In the genomic region with DNA sequence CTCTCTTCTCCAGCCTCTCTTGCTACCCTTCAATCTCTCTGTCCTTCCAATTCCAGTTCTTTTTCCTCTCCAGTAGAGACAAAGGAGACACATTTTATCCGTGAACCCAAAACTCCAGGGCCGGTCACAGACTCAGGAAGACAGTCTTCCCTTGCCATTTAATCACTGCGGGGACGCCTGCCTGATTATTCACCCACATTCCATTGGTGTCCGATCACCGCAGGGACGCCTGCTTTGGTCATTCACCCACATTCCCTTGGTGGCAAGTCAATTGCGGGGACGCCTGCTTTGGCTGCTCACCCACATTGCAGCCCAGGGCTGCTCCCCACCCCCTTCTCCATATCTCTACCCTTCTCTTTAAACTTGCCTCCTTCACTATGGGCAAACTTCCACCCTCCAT, we compare ENCODE assay signal across 12 cellular contexts. TPM values are rescaled to one million over a fixed set of nuclear protein-coding genes. Genes with fewer than 3 reads are reported as not detected.
DNase-seq lines count a peak whose midpoint lies in the region; ATAC-seq, FAIRE-seq and TF ChIP-seq lines count a peak whose summit lies in the region.
"Not testable (repeated sequence)": the region's sequence is repeated elsewhere in the genome, so short reads cannot be mapped to it uniquely, and the experiment has no call there.
"Had no signal": no experiment of that assay in that cellular context is flagged by ENCODE, and none has a peak within 500 bp of the region (broad histone marks: within the 10 kb centered on the region; RNA-seq: fewer than 3 reads in every experiment).

No MANE protein-coding gene starts in this region.

- peaks cover 13% of the 10 kb centered on the region for H3K36me3 Mint-ChIP-seq in CD4-positive, alpha-beta T cell (ENCODE audit: low read depth)
- H3K36me3 Mint-ChIP-seq in HFFc6 (ENCODE audit: low read depth); T-cell; activated CD8-positive, alpha-beta memory T cell treated with anti-CD3 and anti-CD28 coated beads, Interleukin-2, amount 10 ng/mL, durations not matched to agents 7 days and 5 days; astrocyte (ENCODE audit: low read depth, unreplicated experiment); immature natural killer cell: not testable (repeated sequence)

- H3K27me3 ChIP-seq in CD4-positive, alpha-beta T cell (ENCODE audit: control insufficient read depth, insufficient read depth, low read length); Loucy (ENCODE audit: insufficient read depth, low read length, poor library complexity, severe bottlenecking); astrocyte (ENCODE audit: insufficient read depth, low read length); thymus (ENCODE audit: control insufficient read depth, insufficient read depth): not testable (repeated sequence)

- H3K27ac ChIP-seq in CD4-positive, alpha-beta T cell (ENCODE audit: low read depth, low read length); astrocyte (ENCODE audit: low read depth, low read length); thymus (ENCODE audit: low read depth): not testable (repeated sequence)

- peak overlapping the region; percentile 72 for H3K4me3 ChIP-seq in Loucy (ENCODE audit: low read length, poor library complexity, severe bottlenecking)
- not testable (repeated sequence) for H3K4me3 ChIP-seq in astrocyte (ENCODE audit: insufficient read depth, low read depth, low read length)
- peak overlapping the region; percentile 16 for H3K4me3 ChIP-seq in thymus (ENCODE audit: low read length)

- POLR2A ChIA-PET in CD4-positive, alpha-beta T cell (lab: Charles Lee) = interaction anchor here (1.2 to 2.4 kb wide), 3 partner anchors 18 to 26 kb away, joined by 7 to 15 read pairs (median 11); no protein-coding TSS in a partner anchor
- POLR2A ChIA-PET in T-cell (lab: Charles Lee) = not testable (repeated sequence)

- ATAC-seq in CD4-positive, alpha-beta T cell (ENCODE audit: poor library complexity); T-cell (replicated peaks in 1 of 4); activated CD8-positive, alpha-beta memory T cell treated with anti-CD3 and anti-CD28 coated beads, Interleukin-2, amount 10 ng/mL, durations not matched to agents 7 days and 5 days: not testable (repeated sequence)

- not testable (repeated sequence) for H4K20me1 ChIP-seq in Loucy (ENCODE audit: insufficient read depth, low read length, poor library complexity, severe bottlenecking); astrocyte (ENCODE audit: insufficient read depth, low read length)

- H3K9ac ChIP-seq in Loucy (ENCODE audit: low read depth, low read length, poor library complexity, severe bottlenecking) = peak overlapping the region; percentile 71
- not testable (repeated sequence) for H3K9ac ChIP-seq in astrocyte (ENCODE audit: low read length)

- 74% methylated on average over 9 of the region's 9 CpGs for WGBS in thymus

- H3K36me3 ChIP-seq in Loucy (ENCODE audit: insufficient read depth, low read length); astrocyte (ENCODE audit: insufficient read depth, low read length); thymus (ENCODE audit: control insufficient read depth, insufficient read depth): not testable (repeated sequence)

- H3K4me1 Mint-ChIP-seq in CD4-positive, alpha-beta T cell (ENCODE audit: low read depth); activated CD8-positive, alpha-beta memory T cell treated with anti-CD3 and anti-CD28 coated beads, Interleukin-2, amount 10 ng/mL, durations not matched to agents 7 days and 5 days; immature natural killer cell: not testable (repeated sequence)
- peaks cover 43% of the 10 kb centered on the region for H3K4me1 Mint-ChIP-seq in HFFc6 (ENCODE audit: low read depth)
- peaks cover 9 to 16% (median 16%) of the 10 kb centered on the region in 3 donors for H3K4me1 Mint-ChIP-seq in T-cell
- peaks cover 22% of the 10 kb centered on the region for H3K4me1 Mint-ChIP-seq in astrocyte (ENCODE audit: low read depth, unreplicated experiment)

- H3K4me1 ChIP-seq in Loucy (ENCODE audit: insufficient read depth, low read length, poor library complexity, severe bottlenecking) = peaks cover 22% of the 10 kb centered on the region
- H3K4me1 ChIP-seq in astrocyte (ENCODE audit: insufficient read depth, low read length); thymus (ENCODE audit: control insufficient read depth, insufficient read depth, low read length): not testable (repeated sequence)

- H3K27ac Mint-ChIP-seq in CD4-positive, alpha-beta T cell; T-cell: not testable (repeated sequence)
- H3K27ac Mint-ChIP-seq in HFFc6 (peak overlapping the region; percentile 87), astrocyte (ENCODE audit: unreplicated experiment) (peak overlapping the region; percentile 96), immature natural killer cell (peak overlapping the region in 3 of 6 donors; percentile 96 to 97 (median 96))
- H3K27ac Mint-ChIP-seq in activated CD8-positive, alpha-beta memory T cell treated with anti-CD3 and anti-CD28 coated beads, Interleukin-2, amount 10 ng/mL, durations not matched to agents 7 days and 5 days = peak overlapping the region; percentile 88

- CTCF ChIA-PET in CD4-positive, alpha-beta T cell (lab: Charles Lee) = interaction anchor here (2.1 kb wide), 1 partner anchor 13 kb away, joined by 15 read pairs; no protein-coding TSS in a partner anchor
- CTCF ChIA-PET in T-cell (lab: Charles Lee); activated CD8-positive, alpha-beta memory T cell treated with anti-CD3 and anti-CD28 coated beads, Interleukin-2, amount 10 ng/mL, durations not matched to agents 7 days and 5 days (lab: Charles Lee): not testable (repeated sequence)

- DNase-seq in CD4-positive, alpha-beta T cell; T-cell; activated CD8-positive, alpha-beta memory T cell treated with anti-CD3 and anti-CD28 coated beads, Interleukin-2, amount 10 ng/mL, durations not matched to agents 7 days and 5 days; immature natural killer cell: not testable (repeated sequence)
- DNase-seq in HFFc6 = peak; percentile 81
- peak; percentile 64 for DNase-seq in astrocyte (ENCODE audit: low read depth)

- H3K9me3 ChIP-seq in CD4-positive, alpha-beta T cell (ENCODE audit: control insufficient read depth, low read length); Loucy (ENCODE audit: insufficient read depth, low read depth, low read length); astrocyte (ENCODE audit: insufficient read depth, low read depth, low read length); thymus (ENCODE audit: control insufficient read depth): not testable (repeated sequence)

- not testable (repeated sequence) for H3K9me3 Mint-ChIP-seq in CD4-positive, alpha-beta T cell; HFFc6; T-cell; activated CD8-positive, alpha-beta memory T cell treated with anti-CD3 and anti-CD28 coated beads, Interleukin-2, amount 10 ng/mL, durations not matched to agents 7 days and 5 days (ENCODE audit: low read depth); astrocyte (ENCODE audit: unreplicated experiment); immature natural killer cell

- not testable (repeated sequence) for H3F3A ChIP-seq in Loucy (ENCODE audit: low read depth)

- TF ChIP-seq CTCF in CD4-positive, alpha-beta T cell (IDR thresholded peaks at IDR 0.05); HFFc6 (IDR thresholded peaks at IDR 0.05); Loucy (conservative IDR thresholded peaks at IDR 0.05; ENCODE audit: low read length); astrocyte (IDR thresholded peaks at IDR 0.05; ENCODE audit: insufficient read depth, low read depth, low read length): not testable (repeated sequence)

- not testable (repeated sequence) for FAIRE-seq in astrocyte (lab: Jason Lieb, UNC)

- not testable (repeated sequence) for H3K27me3 Mint-ChIP-seq in CD4-positive, alpha-beta T cell; HFFc6 (ENCODE audit: insufficient read depth); T-cell; activated CD8-positive, alpha-beta memory T cell treated with anti-CD3 and anti-CD28 coated beads, Interleukin-2, amount 10 ng/mL, durations not matched to agents 7 days and 5 days; astrocyte (ENCODE audit: low read depth, unreplicated experiment); immature natural killer cell (ENCODE audit: low read depth in 3 of 3)

- H3K4me2 ChIP-seq in Loucy (ENCODE audit: low read depth, low read length, poor library complexity, severe bottlenecking) = peak overlapping the region; percentile 71
- peak overlapping the region; percentile 73 for H3K4me2 ChIP-seq in astrocyte (ENCODE audit: low read length)

- H3K4me3 Mint-ChIP-seq in CD4-positive, alpha-beta T cell = peak overlapping the region; percentile 94
- peak overlapping the region; percentile 73 for H3K4me3 Mint-ChIP-seq in HFFc6
- H3K4me3 Mint-ChIP-seq in T-cell = peak overlapping the region in 2 of 3 donors; percentile 83 to 89
- peak overlapping the region; percentile 88 for H3K4me3 Mint-ChIP-seq in activated CD8-positive, alpha-beta memory T cell treated with anti-CD3 and anti-CD28 coated beads, Interleukin-2, amount 10 ng/mL, durations not matched to agents 7 days and 5 days
- H3K4me3 Mint-ChIP-seq in astrocyte (ENCODE audit: unreplicated experiment) = peak overlapping the region; percentile 77
- H3K4me3 Mint-ChIP-seq in immature natural killer cell = peak overlapping the region in 4 of 5 donors; percentile 84 to 92 (median 87)

- intact Hi-C loops in CD4-positive, alpha-beta T cell (cut with DNase I, micrococcal nuclease) = loop anchor here (2.0 to 5.0 kb wide), 2 partner anchors 20 to 459 kb away; a partner anchor contains a TSS

- H3K79me2 ChIP-seq in Loucy (ENCODE audit: insufficient read depth, low read length); astrocyte (ENCODE audit: insufficient read depth, low read length): not testable (repeated sequence)

- H3K9me2 ChIP-seq in Loucy (replicated peaks; ENCODE audit: low read depth, low read length) = not testable (repeated sequence)

- H2AFZ ChIP-seq in Loucy (ENCODE audit: low read length) = not testable (repeated sequence)
- H2AFZ ChIP-seq in astrocyte (ENCODE audit: low read depth, low read length) = peak overlapping the region; percentile 26

RNA-seq across cellular contexts. Expression of a gene that starts 19.4 kb away (rescaled TPM):
- 10 to 100 TPM; 31.7 to 32.8 TPM for total RNA-seq in CD4-positive, alpha-beta T cell
- 10 to 100 TPM; 11.0 to 15.9 (median 12.7) TPM for total RNA-seq in HFFc6 (2021; fragmentation: NEBNext Ultra II Directional; extraction: Animal tissue kit (Norgen Biotek cat#: 25700))
- 10 to 100 TPM; 21.9 to 42.1 (median 33.3) TPM for total RNA-seq in T-cell
- total RNA-seq in activated CD8-positive, alpha-beta memory T cell treated with anti-CD3 and anti-CD28 coated beads, Interleukin-2, amount 10 ng/mL, durations not matched to agents 7 days and 5 days = 100 to 1,000 TPM in 1 of 2 experiments, 10 to 100 TPM in 1; 81.4 to 114 TPM
- total RNA-seq in astrocyte = 67.5 and 68.5 TPM in 2 replicates
- polyA plus RNA-seq in immature natural killer cell = 100 to 1,000 TPM in 2 of 3 donors, 10 to 100 TPM in 1; 96.9 to 150 (median 124) TPM
- 61.1 TPM for polyA plus RNA-seq in thymus

RNA-seq across cellular contexts. Expression of a gene that starts 44.3 kb away (rescaled TPM):
- total RNA-seq in CD4-positive, alpha-beta T cell = not detected
- under 1 TPM in 1 of 6 experiments, not detected in 5; 0.14 TPM for total RNA-seq in HFFc6 (2021; fragmentation: NEBNext Ultra II Directional; extraction: Animal tissue kit (Norgen Biotek cat#: 25700))
- total RNA-seq in T-cell (under 1 TPM in 3 of 5 donors, not detected in 2; 0.13 to 0.41 (median 0.29) TPM), astrocyte (not detected in 2 replicates)
- total RNA-seq in activated CD8-positive, alpha-beta memory T cell treated with anti-CD3 and anti-CD28 coated beads, Interleukin-2, amount 10 ng/mL, durations not matched to agents 7 days and 5 days = not detected
- polyA plus RNA-seq in immature natural killer cell (not detected), thymus (3.5 TPM)
- total RNA-seq: activated CD8-positive, alpha-beta memory T cell treated with anti-CD3 and anti-CD28 coated beads for 36 hours; glomerular endothelial cell; HepG2; lung microvascular endothelial cell had no signal
